8 cellular contexts compared by ENCODE assay signal in genomic region chr12:124568431-124569374, GRCh38. TPM values are rescaled to one million over a fixed set of nuclear protein-coding genes. Genes with fewer than 3 reads are reported as not detected.
DNase-seq lines count a peak whose midpoint lies in the region; ATAC-seq and TF ChIP-seq lines count a peak whose summit lies in the region.

No MANE protein-coding gene starts in this region.

- no peaks in the 10 kb centered on the region for H3K9me3 Mint-ChIP-seq in activated CD4-positive, alpha-beta T cell treated with anti-CD3 and anti-CD28 coated beads for 36 hours (ENCODE audit: low read depth)
- no peaks in the 10 kb centered on the region for H3K9me3 Mint-ChIP-seq in stimulated activated naive CD8-positive, alpha-beta T cell treated with anti-CD3 and anti-CD28 coated beads, Interleukin-15, Interleukin-2, amounts not matched to agents 100 ng/mL and 50 ng/mL, for 24 hours

- peaks cover 13 to 22% (median 17%) of the 10 kb centered on the region in 4 donors for H3K4me1 ChIP-seq in liver (ENCODE audit: control insufficient read depth in 4 of 4, insufficient read depth in 4 of 4, low read length in 3 of 4)

- peak; percentile 26 for TF ChIP-seq CTCF in liver (IDR thresholded peaks at IDR 0.05; ENCODE audit: low read depth, low read length, missing input control)

- peaks cover 27% of the 10 kb centered on the region for H3K4me1 Mint-ChIP-seq in activated CD4-positive, alpha-beta T cell treated with anti-CD3 and anti-CD28 coated beads for 36 hours
- H3K4me1 Mint-ChIP-seq in stimulated activated naive CD8-positive, alpha-beta T cell treated with anti-CD3 and anti-CD28 coated beads, Interleukin-15, Interleukin-2, amounts not matched to agents 100 ng/mL and 50 ng/mL, for 24 hours (ENCODE audit: low read depth): peaks cover 36% of the 10 kb centered on the region

- TF ChIP-seq RAD21 in liver (IDR thresholded peaks at IDR 0.05): peak; percentile 75 to 77

- H3K27me3 ChIP-seq in liver (ENCODE audit: control insufficient read depth in 4 of 4, insufficient read depth in 4 of 4, low read length in 3 of 4): no peaks in the 10 kb centered on the region

- intact Hi-C loops in activated CD4-positive, alpha-beta T cell treated with anti-CD3 and anti-CD28 coated beads for 36 hours (cut with DNase I, micrococcal nuclease): loop anchor here (1.0 to 10.0 kb wide), 5 partner anchors 111 to 854 kb away; partner anchors contain the start of genes ATP6V0A2 (in 1 of the 2) and SCARB1 (in 1 of the 2)

- H3K9me3 ChIP-seq in liver (ENCODE audit: control insufficient read depth in 4 of 4, low read length in 3 of 4): no peaks in the 10 kb centered on the region

- peak overlapping the region; percentile 55 for H3K27ac Mint-ChIP-seq in activated CD4-positive, alpha-beta T cell treated with anti-CD3 and anti-CD28 coated beads for 36 hours
- peak overlapping the region; percentile 89 for H3K27ac Mint-ChIP-seq in stimulated activated naive CD8-positive, alpha-beta T cell treated with anti-CD3 and anti-CD28 coated beads, Interleukin-15, Interleukin-2, amounts not matched to agents 100 ng/mL and 50 ng/mL, for 24 hours

- POLR2A ChIA-PET in activated CD4-positive, alpha-beta T cell treated with anti-CD3 and anti-CD28 coated beads for 36 hours (lab: Charles Lee): interaction anchor here (0.7 to 1.1 kb wide), 2 partner anchors 23 to 346 kb away, joined by 3 to 6 read pairs; partner anchors contain the start of gene UBC

- peak; percentile 53 for DNase-seq in activated CD4-positive, alpha-beta T cell treated with anti-CD3 and anti-CD28 coated beads for 36 hours
- no peak for DNase-seq in activated CD4-positive, alpha-beta T cell treated with anti-CD3 and anti-CD28 coated beads for 1 hour
- DNase-seq in HS-27A (ENCODE audit: low read depth) (peak; percentile 51), SIG-M5 (lab: John Stamatoyannopoulos, UW) (peak; percentile 91), dermis blood vessel endothelial cell (peak; percentile 76)

- H3K4me3 ChIP-seq in liver (ENCODE audit: low read depth in 1 of 3, low read length in 3 of 3): no peak overlapping the region

- no peaks in the 10 kb centered on the region for H3K36me3 Mint-ChIP-seq in activated CD4-positive, alpha-beta T cell treated with anti-CD3 and anti-CD28 coated beads for 36 hours (ENCODE audit: low read depth)
- no peaks in the 10 kb centered on the region for H3K36me3 Mint-ChIP-seq in stimulated activated naive CD8-positive, alpha-beta T cell treated with anti-CD3 and anti-CD28 coated beads, Interleukin-15, Interleukin-2, amounts not matched to agents 100 ng/mL and 50 ng/mL, for 24 hours (ENCODE audit: low read depth)

- WGBS in liver: 54% methylated on average over 28 of the region's 28 CpGs

- H3K27ac ChIP-seq in liver (ENCODE audit: low read depth in 1 of 2, low read length in 2 of 2): peak overlapping the region in 1 of 2 donors; percentile 41

- no peaks in the 10 kb centered on the region for H3K27me3 Mint-ChIP-seq in activated CD4-positive, alpha-beta T cell treated with anti-CD3 and anti-CD28 coated beads for 36 hours
- no peaks in the 10 kb centered on the region for H3K27me3 Mint-ChIP-seq in stimulated activated naive CD8-positive, alpha-beta T cell treated with anti-CD3 and anti-CD28 coated beads, Interleukin-15, Interleukin-2, amounts not matched to agents 100 ng/mL and 50 ng/mL, for 24 hours

- ATAC-seq in activated CD4-positive, alpha-beta T cell treated with anti-CD3 and anti-CD28 coated beads for 36 hours: peak; percentile 5
- ATAC-seq in HG02884 (IDR thresholded peaks at IDR 0.05; ENCODE audit: unreplicated experiment): no peak

- H3K4me3 Mint-ChIP-seq in activated CD4-positive, alpha-beta T cell treated with anti-CD3 and anti-CD28 coated beads for 36 hours: peak overlapping the region; percentile 75
- peak overlapping the region; percentile 81 for H3K4me3 Mint-ChIP-seq in stimulated activated naive CD8-positive, alpha-beta T cell treated with anti-CD3 and anti-CD28 coated beads, Interleukin-15, Interleukin-2, amounts not matched to agents 100 ng/mL and 50 ng/mL, for 24 hours

- CTCF ChIA-PET in activated CD4-positive, alpha-beta T cell treated with anti-CD3 and anti-CD28 coated beads for 36 hours (lab: Charles Lee): interaction anchor here (0.7 kb wide), 1 partner anchor 182 kb away, joined by 3 read pairs; no protein-coding TSS in a partner anchor

- H3K9ac ChIP-seq in liver (ENCODE audit: low read depth in 1 of 2, low read length in 2 of 2): no peak overlapping the region

- no peaks in the 10 kb centered on the region for H3K36me3 ChIP-seq in liver (ENCODE audit: control insufficient read depth in 4 of 4, insufficient read depth in 3 of 4, low read depth in 1 of 4, low read length in 3 of 4)

TF ChIP-seq in liver, 16 proteins besides CTCF, POLR2A, EP300 and RAD21:
- TF ChIP-seq, protein P1, sequence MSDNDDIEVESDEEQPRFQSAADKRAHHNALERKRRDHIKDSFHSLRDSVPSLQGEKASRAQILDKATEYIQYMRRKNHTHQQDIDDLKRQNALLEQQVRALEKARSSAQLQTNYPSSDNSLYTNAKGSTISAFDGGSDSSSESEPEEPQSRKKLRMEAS (IDR thresholded peaks at IDR 0.05): no peak
- TF ChIP-seq RXRA (IDR thresholded peaks at IDR 0.05) (peak; percentile 25 to 59), NR2F2 (IDR thresholded peaks at IDR 0.05) (no peak), HNF4A (conservative IDR thresholded peaks at IDR 0.05) (no peak), SP1 (IDR thresholded peaks at IDR 0.05) (no peak)

RNA-seq across cellular contexts. Expression of gene NCOR2, which starts 1.3 kb away (rescaled TPM):
- total RNA-seq in activated CD4-positive, alpha-beta T cell treated with anti-CD3 and anti-CD28 coated beads for 36 hours: 100 to 1,000 TPM; 103 to 115 TPM
- total RNA-seq in dermis blood vessel endothelial cell (25.7 and 44.3 TPM in 2 replicates), liver (10 to 100 TPM; 16.8 to 31.6 TPM)
- polyA plus RNA-seq in liver: 10 to 100 TPM in 1 of 2 donors, 1 to 10 TPM in 1; 7.9 to 19.5 TPM
